ENCODE assay signal across 19 cellular contexts in the genomic region with DNA sequence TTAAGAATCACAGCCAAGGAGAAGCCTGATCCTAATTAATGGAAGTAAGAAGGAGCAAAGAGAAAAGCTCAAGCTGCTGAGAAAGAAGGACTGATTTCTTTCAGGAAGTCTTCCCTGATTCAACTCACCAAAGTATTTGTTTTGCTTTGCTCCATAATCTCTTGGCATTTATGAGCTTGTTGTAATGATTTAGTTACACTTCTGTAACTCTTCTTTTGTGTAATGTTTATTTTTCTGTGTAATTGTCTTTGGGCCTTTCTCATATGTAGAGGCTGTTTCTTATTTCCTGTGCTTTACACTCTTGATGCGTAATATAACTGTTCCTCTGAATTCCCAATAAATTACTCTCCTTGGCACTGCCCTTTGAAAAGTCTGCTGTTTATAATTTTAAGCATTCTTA.
"Had no signal": no experiment of that assay in that cellular context is flagged by ENCODE, and none has a peak within 500 bp of the region (broad histone marks: within the 10 kb centered on the region; RNA-seq: fewer than 3 reads in every experiment).

No MANE protein-coding gene starts in this region.

- H3K36me3 ChIP-seq: brain microvascular endothelial cell, gastrocnemius medialis, heart right ventricle, pancreas, tibial artery had no signal

- H3K27ac ChIP-seq: brain microvascular endothelial cell, gastrocnemius medialis, heart right ventricle, pancreas, tibial artery had no signal

- DNase-seq: activated CD4-positive, alpha-beta T cell treated with anti-CD3 and anti-CD28 coated beads, Interleukin-2, amount 50 U/mL, for 1 hour; activated CD8-positive, alpha-beta memory T cell treated with anti-CD3 and anti-CD28 coated beads for 24 hours; activated naive CD8-positive, alpha-beta T cell treated with anti-CD3 and anti-CD28 coated beads for 36 hours; brain microvascular endothelial cell; cortex of kidney; effector CD8-positive, alpha-beta T cell; gastrocnemius medialis; heart right ventricle; islet precursor cell; left ventricle myocardium superior; mucosa of descending colon; naive thymus-derived CD8-positive, alpha-beta T cell; pancreas; stimulated activated CD4-positive, alpha-beta T cell treated with anti-CD3 and anti-CD28 coated beads, Interleukin-12 subunit alpha, Interleukin-12 subunit beta, amount 100 ng/mL, for 4 hours; tibial artery had no signal

- H3K27ac Mint-ChIP-seq: activated naive CD8-positive, alpha-beta T cell treated with anti-CD3 and anti-CD28 coated beads for 36 hours; activated T-helper 1 cell treated with anti-CD3 and anti-CD28 coated beads, Interleukin-12 subunit alpha, Interleukin-12 subunit beta, Interleukin-2, Interleukin-4 antibody, amounts not matched to agents 30 ng/mL and 10 ng/mL and 1 ng/mL, durations not matched to agents 14 hours and 24 hours and 36 hours; memory B cell; naive thymus-derived CD8-positive, alpha-beta T cell; stimulated activated effector memory CD8-positive, alpha-beta T cell treated with anti-CD3 and anti-CD28 coated beads, Interleukin-12 subunit alpha, Interleukin-12 subunit beta, amount 100 ng/mL, for 72 hours had no signal

- H3K4me3 ChIP-seq: gastrocnemius medialis, heart right ventricle, mucosa of descending colon, pancreas, tibial artery had no signal

- H3K36me3 Mint-ChIP-seq: activated naive CD8-positive, alpha-beta T cell treated with anti-CD3 and anti-CD28 coated beads for 36 hours; memory B cell; naive thymus-derived CD8-positive, alpha-beta T cell; stimulated activated effector memory CD8-positive, alpha-beta T cell treated with anti-CD3 and anti-CD28 coated beads, Interleukin-12 subunit alpha, Interleukin-12 subunit beta, amount 100 ng/mL, for 72 hours had no signal

- H3K4me1 Mint-ChIP-seq: activated naive CD8-positive, alpha-beta T cell treated with anti-CD3 and anti-CD28 coated beads for 36 hours; central memory CD8-positive, alpha-beta T cell; memory B cell; naive thymus-derived CD8-positive, alpha-beta T cell; stimulated activated effector memory CD8-positive, alpha-beta T cell treated with anti-CD3 and anti-CD28 coated beads, Interleukin-12 subunit alpha, Interleukin-12 subunit beta, amount 100 ng/mL, for 72 hours had no signal

- H3K9me3 Mint-ChIP-seq: activated naive CD8-positive, alpha-beta T cell treated with anti-CD3 and anti-CD28 coated beads for 36 hours; activated T-helper 1 cell treated with anti-CD3 and anti-CD28 coated beads, Interleukin-12 subunit alpha, Interleukin-12 subunit beta, Interleukin-2, Interleukin-4 antibody, amounts not matched to agents 30 ng/mL and 10 ng/mL and 1 ng/mL, durations not matched to agents 14 hours and 24 hours and 36 hours; central memory CD8-positive, alpha-beta T cell; memory B cell; naive thymus-derived CD8-positive, alpha-beta T cell; stimulated activated effector memory CD8-positive, alpha-beta T cell treated with anti-CD3 and anti-CD28 coated beads, Interleukin-12 subunit alpha, Interleukin-12 subunit beta, amount 100 ng/mL, for 72 hours had no signal

- H3K9me3 ChIP-seq: gastrocnemius medialis, heart right ventricle, mucosa of descending colon, pancreas, tibial artery had no signal

- ATAC-seq: gastrocnemius medialis; heart right ventricle; left ventricle myocardium superior; mucosa of descending colon; naive thymus-derived CD8-positive, alpha-beta T cell; pancreas; stimulated activated effector memory CD8-positive, alpha-beta T cell treated with anti-CD3 and anti-CD28 coated beads, Interleukin-12 subunit alpha, Interleukin-12 subunit beta, amount 100 ng/mL, for 72 hours had no signal

- H3K27me3 ChIP-seq: brain microvascular endothelial cell, gastrocnemius medialis, pancreas, tibial artery had no signal

- H3K4me3 Mint-ChIP-seq: activated naive CD8-positive, alpha-beta T cell treated with anti-CD3 and anti-CD28 coated beads for 36 hours; activated T-helper 1 cell treated with anti-CD3 and anti-CD28 coated beads, Interleukin-12 subunit alpha, Interleukin-12 subunit beta, Interleukin-2, Interleukin-4 antibody, amounts not matched to agents 30 ng/mL and 10 ng/mL and 1 ng/mL, durations not matched to agents 14 hours and 24 hours and 36 hours; central memory CD8-positive, alpha-beta T cell; memory B cell; naive thymus-derived CD8-positive, alpha-beta T cell; stimulated activated effector memory CD8-positive, alpha-beta T cell treated with anti-CD3 and anti-CD28 coated beads, Interleukin-12 subunit alpha, Interleukin-12 subunit beta, amount 100 ng/mL, for 72 hours had no signal

- H3K4me1 ChIP-seq: gastrocnemius medialis, heart right ventricle, pancreas, tibial artery had no signal
